10 cellular contexts compared by ENCODE assay signal in genomic region chr1:43522776-43523480, GRCh38. TPM values are rescaled to one million over a fixed set of nuclear protein-coding genes. Genes with fewer than 3 reads are reported as not detected.
DNase-seq lines count a peak whose midpoint lies in the region; ATAC-seq, FAIRE-seq and TF ChIP-seq lines count a peak whose summit lies in the region.
"Had no signal": no experiment of that assay in that cellular context is flagged by ENCODE, and none has a peak within 500 bp of the region (broad histone marks: within the 10 kb centered on the region; RNA-seq: fewer than 3 reads in every experiment).

No MANE protein-coding gene starts in this region.

- H3K36me3 ChIP-seq in HCT116 (ENCODE audit: control insufficient read depth in 1 of 2, insufficient read depth in 2 of 2, low read length in 2 of 2): no peaks in the 10 kb centered on the region

- no peaks in the 10 kb centered on the region for H3K9me3 ChIP-seq in HCT116 (ENCODE audit: control insufficient read depth in 1 of 2, insufficient read depth in 1 of 2, low read depth in 1 of 2, low read length in 2 of 2)

- BruUV-seq in HCT116 (replicated peaks; lab: Mats Ljungman, UMichigan): no TSS peak

- intact Hi-C loops in HCT116 (cut with micrococcal nuclease): loop anchor here (10.0 kb wide), 1 partner anchor 298 kb away; no protein-coding TSS in a partner anchor

- TF ChIP-seq RAD21 in HCT116 (IDR thresholded peaks at IDR 0.05; ENCODE audit: low read depth): no peak

- H3K27me3 ChIP-seq in HCT116 (ENCODE audit: insufficient read depth, low read length): no peaks in the 10 kb centered on the region

- no peak overlapping the region for H2AFZ ChIP-seq in HCT116 (ENCODE audit: low read depth, low read length, poor library complexity, severe bottlenecking)

- no peaks in the 10 kb centered on the region for H3K9me2 ChIP-seq in HCT116 (ENCODE audit: insufficient read depth)

- no peaks in the 10 kb centered on the region; the same call in 1 of the 2 replicates for H3K79me2 ChIP-seq in HCT116 (ENCODE audit: insufficient read depth, low read length)

- no peak overlapping the region for H3K27ac ChIP-seq in HCT116 (ENCODE audit: low read depth, low read length)

- FAIRE-seq in RCC 7860 (lab: Jason Lieb, UNC): peak; percentile 91

- TF ChIP-seq CTCF in HCT116 (IDR thresholded peaks at IDR 0.05 in 2 of 3, conservative IDR thresholded peaks at IDR 0.05 in 1 of 3; ENCODE audit: borderline replicate concordance in 1 of 3, insufficient read depth in 1 of 3, low read depth in 2 of 3, low read length in 2 of 3): no peak

- CTCF ChIA-PET in HCT116 (lab: Charles Lee): no interaction called here

- H3K4me3 ChIP-seq in HCT116 (replicated peaks in 1 of 2; ENCODE audit: low read depth in 1 of 2, low read length in 2 of 2): no peak overlapping the region

- POLR2A ChIA-PET in HCT116 (lab: Charles Lee): no interaction called here

- TF ChIP-seq POLR2A in HCT116 (IDR thresholded peaks at IDR 0.05; ENCODE audit: borderline replicate concordance, extremely low read depth, insufficient read depth, insufficient read length): no peak

- H3K4me2 ChIP-seq in HCT116 (ENCODE audit: low read length): peak overlapping the region; percentile 46

- ATAC-seq in HCT116 (peak; percentile 79), esophagus mucosa (peak; percentile 92), GM19351 (IDR thresholded peaks at IDR 0.05; ENCODE audit: unreplicated experiment) (no peak), GM21576 (IDR thresholded peaks at IDR 0.05; ENCODE audit: unreplicated experiment) (no peak)

- peaks cover 22 to 59% of the 10 kb centered on the region in 2 experiments for H3K4me1 ChIP-seq in HCT116 (ENCODE audit: control insufficient read depth in 1 of 2, insufficient read depth in 2 of 2, low read length in 2 of 2)

- H4K20me1 ChIP-seq in HCT116 (ENCODE audit: insufficient read depth): no peaks in the 10 kb centered on the region

- RAD21 ChIA-PET in HCT116 (lab: Charles Lee; ENCODE audit: low non-redundant PET in 1 of 2, low total read pairs in 2 of 2, uncharacterized antibody in 2 of 2, unreplicated experiment in 2 of 2): interaction anchor here in 1 of 2 experiments (0.7 kb wide), 1 partner anchor 123 kb away, joined by 4 read pairs; no protein-coding TSS in a partner anchor

- DNase-seq in HCT116 (ENCODE audit: low read depth, low spot score) (peak; percentile 85), RCC 7860 (ENCODE audit: low spot score) (peak; percentile 96), renal cortical epithelial cell (ENCODE audit: low read depth) (peak; percentile 96), NCI-H774 (lab: John Stamatoyannopoulos, UW) (no peak)
- no peak for DNase-seq in activated CD4-positive, alpha-beta T cell treated with anti-CD3 and anti-CD28 coated beads for 4 hours
- DNase-seq: activated CD4-positive, CD25-positive, alpha-beta regulatory T cell; NCI-H187 treated with DMSO at 0.1 percent for 48 hours had no signal

- H3K9ac ChIP-seq in HCT116 (ENCODE audit: low read length): no peak overlapping the region

TF ChIP-seq in HCT116, 20 proteins besides CTCF, POLR2A, EP300 and RAD21:
- TF ChIP-seq EGR1 (IDR thresholded peaks at IDR 0.05; ENCODE audit: low read depth) (no peak), TCF7L2 (IDR thresholded peaks at IDR 0.05; ENCODE audit: borderline replicate concordance, extremely low read depth, insufficient read depth, insufficient read length) (peak; percentile 21), ZNF274 (IDR thresholded peaks at IDR 0.05; ENCODE audit: low read depth, low read length) (no peak), POLR2AphosphoS5 (IDR thresholded peaks at IDR 0.05; ENCODE audit: low read depth, low read length) (peak; percentile 48)

RNA-seq across cellular contexts. Expression of gene PTPRF, which starts 7.8 kb away (rescaled TPM):
- total RNA-seq in HCT116 (2021; ENCODE audit: unreplicated experiment) (224 TPM), esophagus mucosa (285 TPM), renal cortical epithelial cell (128 and 259 TPM in 2 replicates)
- 217 and 285 TPM in 2 replicates for polyA plus RNA-seq in HCT116 (2012)

Comparison
In these comparisons a context has a peak if more than half of its experiments do, and no peak if none do; other contexts are left out.
1. ATAC-seq: peak in HCT116 (single experiment) and esophagus mucosa (single experiment); none in GM19351 (single experiment) and GM21576 (single experiment).
2. DNase-seq: peak in HCT116 (single experiment), RCC 7860 (single experiment) and renal cortical epithelial cell (single experiment); none in NCI-H774 (single experiment) and activated CD4-positive, alpha-beta T cell treated with anti-CD3 and anti-CD28 coated beads for 4 hours (0 of 2).